ENCODE assay signal across 19 cellular contexts in the genomic region with DNA sequence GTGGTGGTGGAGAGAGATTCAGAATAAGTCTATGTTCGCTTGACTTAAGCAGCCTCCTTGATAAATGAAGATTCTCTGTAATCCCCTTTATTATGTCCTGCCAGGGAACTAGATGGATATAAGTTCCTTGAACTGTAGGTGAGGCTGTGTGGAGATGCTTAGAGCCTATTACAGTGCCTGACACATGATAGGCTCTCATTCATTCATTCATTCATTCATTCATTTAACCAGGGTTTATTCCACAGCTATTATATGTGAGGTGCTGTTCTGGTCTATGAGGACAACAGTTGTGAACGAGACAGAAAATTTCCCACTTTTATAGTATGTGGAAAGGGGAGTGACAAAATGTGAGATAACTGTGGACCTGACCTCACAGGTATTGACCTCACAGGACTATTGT.
DNase-seq lines count a peak whose midpoint lies in the region; ATAC-seq, FAIRE-seq and TF ChIP-seq lines count a peak whose summit lies in the region.
"Had no signal": no experiment of that assay in that cellular context is flagged by ENCODE, and none has a peak within 500 bp of the region (broad histone marks: within the 10 kb centered on the region; RNA-seq: fewer than 3 reads in every experiment).

No MANE protein-coding gene starts in this region.

- H3K36me3 Mint-ChIP-seq in activated naive CD4-positive, alpha-beta T cell treated with anti-CD3 and anti-CD28 coated beads, Interleukin-2, amount 10 ng/mL, durations not matched to agents 7 days and 5 days = peaks cover 86% of the 10 kb centered on the region
- peaks cover 8% of the 10 kb centered on the region for H3K36me3 Mint-ChIP-seq in T-helper 17 cell (ENCODE audit: low read depth)
- peaks cover 94% of the 10 kb centered on the region for H3K36me3 Mint-ChIP-seq in stimulated activated memory B cell treated with anti-CD40 and anti-IgM and Interleukin-4, amounts not matched to agents 10 μg/mL and 1 μg/mL and 100 μg/mL, for 72 hours

- H3K9ac ChIP-seq in GM12878 (ENCODE audit: control insufficient read depth, insufficient read depth, low read length) = no peak overlapping the region
- H3K9ac ChIP-seq: BLaER1 had no signal

- peaks cover 19% of the 10 kb centered on the region for H3K79me2 ChIP-seq in GM12878 (ENCODE audit: control insufficient read depth, insufficient read depth, low read length)

- peaks cover 11% of the 10 kb centered on the region; the same call in 1 of the 2 replicates for H3K4me1 ChIP-seq in GM12878 (ENCODE audit: control insufficient read depth, insufficient read depth, low read length)

- ATAC-seq in T-helper 17 cell (no peak), GM12878 (no peak), HG02938 (IDR thresholded peaks at IDR 0.05; ENCODE audit: unreplicated experiment) (no peak)
- ATAC-seq in stimulated activated memory B cell treated with anti-CD40 and anti-IgM and Interleukin-4, amounts not matched to agents 10 μg/mL and 1 μg/mL and 100 μg/mL, for 72 hours = no peak
- ATAC-seq: Panc1 had no signal

- no peak for TF ChIP-seq CTCF in GM12878 (IDR thresholded peaks at IDR 0.05 in 2 of 3, conservative IDR thresholded peaks at IDR 0.05 in 1 of 3; ENCODE audit: control insufficient read depth in 2 of 3, extremely low read depth in 1 of 3, insufficient read depth in 1 of 3, low read depth in 3 of 3, low read length in 3 of 3)

- no peak for TF ChIP-seq EP300 in GM12878 (IDR thresholded peaks at IDR 0.05; ENCODE audit: borderline replicate concordance in 1 of 2, control insufficient read depth in 1 of 2, low read depth in 2 of 2, low read length in 2 of 2)

- TF ChIP-seq RAD21 in GM12878 (IDR thresholded peaks at IDR 0.05; ENCODE audit: insufficient read depth, low read depth, low read length) = no peak

- no peaks in the 10 kb centered on the region for H3K27me3 ChIP-seq in GM12878 (replicated peaks in 1 of 2; ENCODE audit: control insufficient read depth in 2 of 2, insufficient read depth in 2 of 2, low read length in 1 of 2)
- H3K27me3 ChIP-seq: BLaER1 had no signal

- peak overlapping the region; percentile 11 for H3K27ac Mint-ChIP-seq in activated naive CD4-positive, alpha-beta T cell treated with anti-CD3 and anti-CD28 coated beads, Interleukin-2, amount 10 ng/mL, durations not matched to agents 7 days and 5 days
- peak overlapping the region; percentile 0 for H3K27ac Mint-ChIP-seq in T-helper 17 cell
- peak overlapping the region; percentile 98 for H3K27ac Mint-ChIP-seq in stimulated activated memory B cell treated with anti-CD40 and anti-IgM and Interleukin-4, amounts not matched to agents 10 μg/mL and 1 μg/mL and 100 μg/mL, for 72 hours
- H3K27ac Mint-ChIP-seq: CD4-positive, alpha-beta T cell had no signal

- H3K4me3 Mint-ChIP-seq in activated naive CD4-positive, alpha-beta T cell treated with anti-CD3 and anti-CD28 coated beads, Interleukin-2, amount 10 ng/mL, durations not matched to agents 7 days and 5 days = no peak overlapping the region
- H3K4me3 Mint-ChIP-seq in T-helper 17 cell = no peak overlapping the region
- no peak overlapping the region for H3K4me3 Mint-ChIP-seq in stimulated activated memory B cell treated with anti-CD40 and anti-IgM and Interleukin-4, amounts not matched to agents 10 μg/mL and 1 μg/mL and 100 μg/mL, for 72 hours
- H3K4me3 Mint-ChIP-seq: CD4-positive, alpha-beta T cell had no signal

- H4K20me1 ChIP-seq in GM12878 (ENCODE audit: control insufficient read depth, insufficient read depth) = no peaks in the 10 kb centered on the region

- SMC1A ChIA-PET in GM12878 (lab: Charles Lee; ENCODE audit: uncharacterized antibody, unreplicated experiment) = interaction anchor here (0.6 to 1.3 kb wide), 2 partner anchors 49 to 65 kb away, joined by 3 read pairs; no protein-coding TSS in a partner anchor

- BruUV-seq in GM12878 (replicated peaks; lab: Mats Ljungman, UMichigan) = no TSS peak

- intact Hi-C loops in GM12878 (cut with micrococcal nuclease; ENCODE audit: unreplicated experiment) = no loop called here

- H3K4me3 ChIP-seq in GM12878 = no peak overlapping the region
- H3K4me3 ChIP-seq: BLaER1 had no signal

- H2AFZ ChIP-seq in GM12878 (ENCODE audit: control insufficient read depth, low read depth, low read length) = no peak overlapping the region

- H3K9me3 ChIP-seq in T-helper 17 cell (ENCODE audit: control insufficient read depth, low read length, poor library complexity, severe bottlenecking) = no peaks in the 10 kb centered on the region
- H3K9me3 ChIP-seq in GM12878 (replicated peaks; ENCODE audit: control insufficient read depth, insufficient read depth, low read length) = no peaks in the 10 kb centered on the region
- H3K9me3 ChIP-seq: BLaER1, Caco-2 had no signal

- H3K4me2 ChIP-seq in GM12878 (ENCODE audit: control insufficient read depth, insufficient read depth) = no peak overlapping the region
- H3K4me2 ChIP-seq: BLaER1 had no signal

- H3K27ac ChIP-seq in GM12878 (ENCODE audit: control insufficient read depth, insufficient read depth) = no peak overlapping the region
- H3K27ac ChIP-seq: BLaER1 had no signal

- in situ Hi-C loops in GM12878 (cut with MboI) = no loop called here

- 94% methylated on average over 2 of the region's 2 CpGs for WGBS in GM12878 (ENCODE audit: insufficient coverage, insufficient replicate concordance, low lambda C conversion rate, missing lambda C conversion rate)

- H3K4me1 Mint-ChIP-seq in activated naive CD4-positive, alpha-beta T cell treated with anti-CD3 and anti-CD28 coated beads, Interleukin-2, amount 10 ng/mL, durations not matched to agents 7 days and 5 days = peaks cover 66% of the 10 kb centered on the region
- peaks cover 19% of the 10 kb centered on the region for H3K4me1 Mint-ChIP-seq in T-helper 17 cell
- peaks cover 86% of the 10 kb centered on the region for H3K4me1 Mint-ChIP-seq in stimulated activated memory B cell treated with anti-CD40 and anti-IgM and Interleukin-4, amounts not matched to agents 10 μg/mL and 1 μg/mL and 100 μg/mL, for 72 hours

- no peak for FAIRE-seq in GM12878 (lab: Jason Lieb, UNC)
- FAIRE-seq: H54 had no signal

- RAD21 ChIA-PET in GM12878 (lab: Charles Lee; ENCODE audit: unreplicated experiment) = no interaction called here

- CTCF ChIA-PET in activated naive CD4-positive, alpha-beta T cell treated with anti-CD3 and anti-CD28 coated beads, Interleukin-2, amount 10 ng/mL, durations not matched to agents 7 days and 5 days (lab: Charles Lee) = no interaction called here
- CTCF ChIA-PET in GM12878 (lab: Yijun Ruan, JAX) = no interaction called here

- H3K27me3 Mint-ChIP-seq in activated naive CD4-positive, alpha-beta T cell treated with anti-CD3 and anti-CD28 coated beads, Interleukin-2, amount 10 ng/mL, durations not matched to agents 7 days and 5 days = no peaks in the 10 kb centered on the region
- no peaks in the 10 kb centered on the region for H3K27me3 Mint-ChIP-seq in T-helper 17 cell
- H3K27me3 Mint-ChIP-seq in stimulated activated memory B cell treated with anti-CD40 and anti-IgM and Interleukin-4, amounts not matched to agents 10 μg/mL and 1 μg/mL and 100 μg/mL, for 72 hours = no peaks in the 10 kb centered on the region
- H3K27me3 Mint-ChIP-seq: CD4-positive, alpha-beta T cell had no signal

- H3K9me3 Mint-ChIP-seq in activated naive CD4-positive, alpha-beta T cell treated with anti-CD3 and anti-CD28 coated beads, Interleukin-2, amount 10 ng/mL, durations not matched to agents 7 days and 5 days = no peaks in the 10 kb centered on the region
- no peaks in the 10 kb centered on the region for H3K9me3 Mint-ChIP-seq in stimulated activated memory B cell treated with anti-CD40 and anti-IgM and Interleukin-4, amounts not matched to agents 10 μg/mL and 1 μg/mL and 100 μg/mL, for 72 hours
- H3K9me3 Mint-ChIP-seq: CD4-positive, alpha-beta T cell had no signal

- POLR2A ChIA-PET in GM12878 (lab: Charles Lee) = no interaction called here

- no peak for DNase-seq in activated naive CD4-positive, alpha-beta T cell treated with anti-CD3 and anti-CD28 coated beads, Interleukin-2, amount 10 ng/mL, durations not matched to agents 7 days and 5 days
- no peak for DNase-seq in activated naive CD4-positive, alpha-beta T cell treated with Interleukin-2 at 50 U/mL for 16 hours
- no peak for DNase-seq in T-helper 17 cell
- no peak for DNase-seq in GM12878 (ENCODE audit: low read depth, low spot score)
- DNase-seq in stimulated activated CD4-positive, alpha-beta T cell treated with anti-CD3 and anti-CD28 coated beads, Interleukin-4, amount 100 ng/mL, for 1 hour = no peak
- DNase-seq: Caco-2; CD4-positive, alpha-beta T cell; DMS 273 treated with DMSO at 0.1 percent for 48 hours; DMS79 treated with DMSO at 0.1 percent for 48 hours; KG1; NCI-H1092 treated with DMSO at 0.1 percent for 48 hours; NCI-H1436 treated with DMSO at 0.1 percent for 48 hours; NCI-H2029; NCI-H510A had no signal

- H3K36me3 ChIP-seq in GM12878 (ENCODE audit: control insufficient read depth in 2 of 2, insufficient read depth in 2 of 2, low read length in 1 of 2) = peaks cover 0 to 2% of the 10 kb centered on the region in 2 experiments; a peak in 3 of 4 replicates

- TF ChIP-seq POLR2A in GM12878 (IDR thresholded peaks at IDR 0.05; ENCODE audit: low read depth, low read length) = no peak

TF ChIP-seq in GM12878, 131 proteins besides CTCF, POLR2A, EP300 and RAD21:
- TF ChIP-seq ZNF24 (IDR thresholded peaks at IDR 0.05) = peak; percentile 85
- TF ChIP-seq EGR1 (IDR thresholded peaks at IDR 0.05; ENCODE audit: borderline replicate concordance in 1 of 2, low read depth in 2 of 2, low read length in 2 of 2) = no peak

Comparison
In these comparisons a context has a peak if more than half of its experiments do, and no peak if none do; other contexts are left out.
1. H3K27ac Mint-ChIP-seq: peak in every context shown above with its lines; median percentile 98 in stimulated activated memory B cell treated with anti-CD40 and anti-IgM and Interleukin-4, amounts not matched to agents 10 μg/mL and 1 μg/mL and 100 μg/mL, for 72 hours; 11 in activated naive CD4-positive, alpha-beta T cell treated with anti-CD3 and anti-CD28 coated beads, Interleukin-2, amount 10 ng/mL, durations not matched to agents 7 days and 5 days; 0 in T-helper 17 cell.